ENCODE assay signal across 9 cellular contexts in the genomic region with DNA sequence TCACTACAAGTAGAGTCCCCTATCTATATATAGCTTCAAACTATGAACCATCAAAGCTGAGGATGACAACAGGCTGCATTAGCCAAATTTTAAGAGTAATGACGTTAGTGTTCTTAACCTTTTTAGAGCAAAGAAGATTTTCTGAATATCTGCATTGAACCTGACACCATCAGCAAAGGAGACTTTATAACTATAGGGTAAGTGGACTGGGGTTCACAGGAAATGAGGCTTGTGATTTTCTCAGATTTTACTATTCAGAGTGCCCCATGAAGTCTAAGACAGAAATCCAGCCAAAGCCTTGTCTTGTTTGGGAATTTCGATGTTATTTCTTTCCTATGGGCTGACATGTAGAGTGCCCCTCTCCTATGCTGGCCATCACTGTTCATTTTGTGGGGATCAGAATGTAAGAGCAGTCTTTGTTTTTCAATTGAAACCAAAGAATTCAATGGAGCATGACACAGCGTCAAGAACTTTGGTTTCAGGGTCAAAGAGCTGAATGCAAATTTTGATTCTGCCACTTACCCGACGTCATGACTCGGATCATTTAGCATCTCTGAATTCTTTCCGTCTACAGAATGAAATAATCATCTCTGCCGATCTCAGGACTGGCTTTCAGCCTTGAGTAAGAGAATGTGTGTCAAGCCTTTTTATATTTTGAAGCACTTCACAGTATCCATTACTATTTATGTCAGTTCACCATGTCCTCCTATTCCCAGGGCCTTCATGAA. TPM values are rescaled to one million over a fixed set of nuclear protein-coding genes. Genes with fewer than 3 reads are reported as not detected.
A peak's percentile ranks its signal among the peaks of the same experiment; 100 is the strongest.
DNase-seq lines count a peak whose midpoint lies in the region; ATAC-seq and TF ChIP-seq lines count a peak whose summit lies in the region.
"Had no signal": no experiment of that assay in that cellular context is flagged by ENCODE, and none has a peak within 500 bp of the region (broad histone marks: within the 10 kb centered on the region; RNA-seq: fewer than 3 reads in every experiment).

No MANE protein-coding gene starts in this region.

- TF ChIP-seq POLR2A in gastroesophageal sphincter (IDR thresholded peaks at IDR 0.05), result no peak
- no peak for TF ChIP-seq POLR2A in uterus (IDR thresholded peaks at IDR 0.05)

- peaks cover 0 to 20% (median 3%) of the 10 kb centered on the region in 3 donors for H3K4me1 ChIP-seq in gastroesophageal sphincter
- H3K4me1 ChIP-seq in uterus, result no peaks in the 10 kb centered on the region

- intact Hi-C loops in natural killer cell (cut with micrococcal nuclease) (no loop called here), uterus (cut with DNase I; ENCODE audit: low total_unique reads) (no loop called here)

- peaks cover 11 to 16% of the 10 kb centered on the region in 2 donors for H3K4me1 Mint-ChIP-seq in natural killer cell
- peaks cover 1 to 21% of the 10 kb centered on the region in 2 donors for H3K4me1 Mint-ChIP-seq in natural killer cell treated with Interleukin-12 subunit alpha and Interleukin-12 subunit beta and Interleukin-15 and Interleukin-18, amount 100 ng/mL, for 72 hours (ENCODE audit: low read depth in 2 of 2)

- WGBS in gastroesophageal sphincter (ENCODE audit: low coverage in 1 of 2), 2 donors, result 65 to 76% methylated on average over 8 of the region's 8 CpGs

- no peak overlapping the region for H3K4me3 Mint-ChIP-seq in natural killer cell
- H3K4me3 Mint-ChIP-seq in natural killer cell treated with Interleukin-12 subunit alpha and Interleukin-12 subunit beta and Interleukin-15 and Interleukin-18, amount 100 ng/mL, for 72 hours, result no peak overlapping the region

- H3K9me3 Mint-ChIP-seq in natural killer cell, result no peaks in the 10 kb centered on the region
- H3K9me3 Mint-ChIP-seq in natural killer cell treated with Interleukin-12 subunit alpha and Interleukin-12 subunit beta and Interleukin-15 and Interleukin-18, amount 100 ng/mL, for 72 hours, result no peaks in the 10 kb centered on the region

- TF ChIP-seq CTCF in natural killer cell (IDR thresholded peaks at IDR 0.05) (no peak), gastroesophageal sphincter (IDR thresholded peaks at IDR 0.05) (no peak), uterus (IDR thresholded peaks at IDR 0.05) (no peak)

- no peak for TF ChIP-seq EP300 in gastroesophageal sphincter (IDR thresholded peaks at IDR 0.05)

- peak overlapping the region; percentile 60 to 72 for H3K27ac Mint-ChIP-seq in natural killer cell
- H3K27ac Mint-ChIP-seq in natural killer cell treated with Interleukin-12 subunit alpha and Interleukin-12 subunit beta and Interleukin-15 and Interleukin-18, amount 100 ng/mL, for 72 hours, result peak overlapping the region in 1 of 2 donors; percentile 28

- H3K36me3 Mint-ChIP-seq in natural killer cell, result peaks cover 20% of the 10 kb centered on the region
- H3K36me3 Mint-ChIP-seq in natural killer cell treated with Interleukin-12 subunit alpha and Interleukin-12 subunit beta and Interleukin-15 and Interleukin-18, amount 100 ng/mL, for 72 hours, result peaks cover 9% of the 10 kb centered on the region

- H3K36me3 ChIP-seq in gastroesophageal sphincter, result peaks cover 0 to 22% of the 10 kb centered on the region in 2 donors
- H3K36me3 ChIP-seq in uterus, result no peaks in the 10 kb centered on the region

- H3K4me3 ChIP-seq in gastroesophageal sphincter (no peak overlapping the region), uterus (no peak overlapping the region)
- H3K4me3 ChIP-seq: BLaER1 treated with 17β-estradiol and CSF1 and Interleukin-3, amounts not matched to agents 10 nM and 100 nM had no signal

- no peaks in the 10 kb centered on the region for H3K27me3 Mint-ChIP-seq in natural killer cell (ENCODE audit: low read depth in 2 of 2)
- H3K27me3 Mint-ChIP-seq in natural killer cell treated with Interleukin-12 subunit alpha and Interleukin-12 subunit beta and Interleukin-15 and Interleukin-18, amount 100 ng/mL, for 72 hours, result no peaks in the 10 kb centered on the region

- peak overlapping the region; percentile 35 to 57 (median 44) for H3K27ac ChIP-seq in gastroesophageal sphincter
- H3K27ac ChIP-seq in uterus, result peak overlapping the region in 1 of 2 donors; percentile 6

- ATAC-seq in natural killer cell (no peak), HG03442 (IDR thresholded peaks at IDR 0.05; ENCODE audit: unreplicated experiment) (peak; percentile 66), gastroesophageal sphincter (no peak)
- no peak for ATAC-seq in natural killer cell treated with Interleukin-12 subunit alpha and Interleukin-12 subunit beta and Interleukin-15 and Interleukin-18, amount 100 ng/mL, for 72 hours

- no peaks in the 10 kb centered on the region for H3K27me3 ChIP-seq in gastroesophageal sphincter
- H3K27me3 ChIP-seq in uterus, result no peaks in the 10 kb centered on the region
- H3K27me3 ChIP-seq: BLaER1 treated with 17β-estradiol and CSF1 and Interleukin-3, amounts not matched to agents 10 nM and 100 nM had no signal

- H3K9me3 ChIP-seq in gastroesophageal sphincter (no peaks in the 10 kb centered on the region), uterus (no peaks in the 10 kb centered on the region)
- H3K9me3 ChIP-seq: BLaER1 treated with 17β-estradiol and CSF1 and Interleukin-3, amounts not matched to agents 10 nM and 100 nM had no signal

- no peak for DNase-seq in natural killer cell
- no peak for DNase-seq in natural killer cell treated with Interleukin-12 subunit alpha and Interleukin-12 subunit beta and Interleukin-15 and Interleukin-18, amount 100 ng/mL, for 72 hours (ENCODE audit: low spot score)
- DNase-seq in HPDE6-E6E7 (ENCODE audit: extremely low spot score), result no peak
- no peak for DNase-seq in NCI-H1436 treated with DMSO at 0.1 percent for 48 hours (lab: John Stamatoyannopoulos, UW)
- DNase-seq in foreskin melanocyte, result no peak
- no peak for DNase-seq in uterus

RNA-seq across cellular contexts. Expression of a gene that starts 52.7 kb away (rescaled TPM):
- 10 to 100 TPM; 28.9 to 57.0 (median 47.6) TPM for total RNA-seq in natural killer cell
- total RNA-seq in natural killer cell treated with Interleukin-12 subunit alpha and Interleukin-12 subunit beta and Interleukin-15 and Interleukin-18, amount 100 ng/mL, for 72 hours, result 10 to 100 TPM; 24.7 to 40.0 TPM
- total RNA-seq in gastroesophageal sphincter, result 10 to 100 TPM; 17.1 to 21.9 (median 19.9) TPM
- total RNA-seq in uterus, result 10 to 100 TPM in 3 of 4 donors, 1 to 10 TPM in 1; 8.5 to 29.2 (median 20.8) TPM

RNA-seq across cellular contexts. Expression of a gene that starts 58.9 kb away (rescaled TPM):
- under 1 TPM; 0.16 to 0.68 (median 0.23) TPM for total RNA-seq in natural killer cell
- under 1 TPM in 1 of 2 donors, not detected in 1; 0.17 TPM for total RNA-seq in natural killer cell treated with Interleukin-12 subunit alpha and Interleukin-12 subunit beta and Interleukin-15 and Interleukin-18, amount 100 ng/mL, for 72 hours
- not detected for total RNA-seq in gastroesophageal sphincter
- under 1 TPM in 1 of 4 donors, not detected in 3; 0.07 TPM for total RNA-seq in uterus
